1 cellular context compared by ENCODE assay signal in the genomic region with DNA sequence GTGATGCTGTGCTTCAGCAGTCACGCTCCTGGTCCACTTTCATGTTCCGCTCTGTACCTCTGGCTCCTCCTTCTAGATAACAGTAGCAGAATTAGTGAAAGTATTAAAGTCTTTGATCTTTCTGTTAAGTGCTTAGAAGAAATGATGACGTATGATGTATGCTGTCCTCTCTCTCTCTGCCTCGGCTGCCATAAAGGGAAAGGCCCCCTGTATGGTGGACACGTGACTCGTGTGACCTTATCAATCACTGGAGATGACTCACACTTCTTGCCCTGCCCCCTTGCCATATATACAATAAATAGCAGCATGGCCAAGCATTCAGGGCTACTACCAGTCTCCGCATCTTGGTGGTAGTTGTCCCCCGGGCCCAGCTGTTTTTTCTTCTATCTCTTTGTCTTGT.
TF ChIP-seq lines count a peak whose summit lies in the region.

No MANE protein-coding gene starts in this region.

TF ChIP-seq in K562, 482 proteins besides CTCF, POLR2A, EP300 and RAD21 (continued from another document):
- TF ChIP-seq IRF2 (CRISPR knock-in tag; IDR thresholded peaks at IDR 0.05): no peak
- TF ChIP-seq PRPF4 (IDR thresholded peaks at IDR 0.05; ENCODE audit: insufficient read depth, low read depth, low read length, poor library complexity, severe bottlenecking): no peak
- TF ChIP-seq E2F3 (CRISPR knock-in tag; IDR thresholded peaks at IDR 0.05): no peak
- TF ChIP-seq ZNF354B (CRISPR knock-in tag; IDR thresholded peaks at IDR 0.05): no peak
- no peak for TF ChIP-seq MCM5 (IDR thresholded peaks at IDR 0.05; ENCODE audit: low read depth)
- TF ChIP-seq, protein P1, sequence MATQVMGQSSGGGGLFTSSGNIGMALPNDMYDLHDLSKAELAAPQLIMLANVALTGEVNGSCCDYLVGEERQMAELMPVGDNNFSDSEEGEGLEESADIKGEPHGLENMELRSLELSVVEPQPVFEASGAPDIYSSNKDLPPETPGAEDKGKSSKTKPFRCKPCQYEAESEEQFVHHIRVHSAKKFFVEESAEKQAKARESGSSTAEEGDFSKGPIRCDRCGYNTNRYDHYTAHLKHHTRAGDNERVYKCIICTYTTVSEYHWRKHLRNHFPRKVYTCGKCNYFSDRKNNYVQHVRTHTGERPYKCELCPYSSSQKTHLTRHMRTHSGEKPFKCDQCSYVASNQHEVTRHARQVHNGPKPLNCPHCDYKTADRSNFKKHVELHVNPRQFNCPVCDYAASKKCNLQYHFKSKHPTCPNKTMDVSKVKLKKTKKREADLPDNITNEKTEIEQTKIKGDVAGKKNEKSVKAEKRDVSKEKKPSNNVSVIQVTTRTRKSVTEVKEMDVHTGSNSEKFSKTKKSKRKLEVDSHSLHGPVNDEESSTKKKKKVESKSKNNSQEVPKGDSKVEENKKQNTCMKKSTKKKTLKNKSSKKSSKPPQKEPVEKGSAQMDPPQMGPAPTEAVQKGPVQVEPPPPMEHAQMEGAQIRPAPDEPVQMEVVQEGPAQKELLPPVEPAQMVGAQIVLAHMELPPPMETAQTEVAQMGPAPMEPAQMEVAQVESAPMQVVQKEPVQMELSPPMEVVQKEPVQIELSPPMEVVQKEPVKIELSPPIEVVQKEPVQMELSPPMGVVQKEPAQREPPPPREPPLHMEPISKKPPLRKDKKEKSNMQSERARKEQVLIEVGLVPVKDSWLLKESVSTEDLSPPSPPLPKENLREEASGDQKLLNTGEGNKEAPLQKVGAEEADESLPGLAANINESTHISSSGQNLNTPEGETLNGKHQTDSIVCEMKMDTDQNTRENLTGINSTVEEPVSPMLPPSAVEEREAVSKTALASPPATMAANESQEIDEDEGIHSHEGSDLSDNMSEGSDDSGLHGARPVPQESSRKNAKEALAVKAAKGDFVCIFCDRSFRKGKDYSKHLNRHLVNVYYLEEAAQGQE (CRISPR knock-in tag; IDR thresholded peaks at IDR 0.05; ENCODE audit: low read depth): no peak
- no peak for TF ChIP-seq BRD9 (IDR thresholded peaks at IDR 0.05; ENCODE audit: low read depth, partially characterized antibody)
- no peak for TF ChIP-seq GTF2E2 (tag; IDR thresholded peaks at IDR 0.05)
